In genomic region chr11:63875506-63875905, GRCh38 we compare ENCODE assay signal across 12 cellular contexts.
"Had no signal": no experiment of that assay in that cellular context is flagged by ENCODE, and none has a peak within 500 bp of the region (broad histone marks: within the 10 kb centered on the region; RNA-seq: fewer than 3 reads in every experiment).

No MANE protein-coding gene starts in this region.

- H3K27ac ChIP-seq: neural progenitor cell, SJSA1, upper lobe of left lung had no signal

- H3K36me3 Mint-ChIP-seq: T-cell had no signal

- FAIRE-seq: kidney had no signal

- H3K4me3 ChIP-seq: neural progenitor cell, SJSA1, smooth muscle cell, upper lobe of left lung had no signal

- H3K27ac Mint-ChIP-seq: activated CD4-positive, alpha-beta T cell treated with anti-CD3 and anti-CD28 coated beads, Interleukin-2, amount 10 ng/mL, durations not matched to agents 24 days and 14 days; activated T-helper 1 cell treated with anti-CD3 and anti-CD28 coated beads, Interleukin-12 subunit alpha, Interleukin-12 subunit beta, Interleukin-2, Interleukin-4 antibody, amounts not matched to agents 30 ng/mL and 10 ng/mL and 1 ng/mL, durations not matched to agents 14 hours and 24 hours and 36 hours; neural progenitor cell; T-cell had no signal

- H3K36me3 ChIP-seq: neural progenitor cell had no signal

- H3K9me3 ChIP-seq: SJSA1, upper lobe of left lung had no signal

- ATAC-seq: T-cell had no signal

- H3K9me3 Mint-ChIP-seq: activated CD4-positive, alpha-beta T cell treated with anti-CD3 and anti-CD28 coated beads, Interleukin-2, amount 10 ng/mL, durations not matched to agents 24 days and 14 days; activated T-helper 1 cell treated with anti-CD3 and anti-CD28 coated beads, Interleukin-12 subunit alpha, Interleukin-12 subunit beta, Interleukin-2, Interleukin-4 antibody, amounts not matched to agents 30 ng/mL and 10 ng/mL and 1 ng/mL, durations not matched to agents 14 hours and 24 hours and 36 hours; neural progenitor cell; T-cell had no signal

- H3K4me3 Mint-ChIP-seq: activated CD4-positive, alpha-beta T cell treated with anti-CD3 and anti-CD28 coated beads, Interleukin-2, amount 10 ng/mL, durations not matched to agents 24 days and 14 days; activated T-helper 1 cell treated with anti-CD3 and anti-CD28 coated beads, Interleukin-12 subunit alpha, Interleukin-12 subunit beta, Interleukin-2, Interleukin-4 antibody, amounts not matched to agents 30 ng/mL and 10 ng/mL and 1 ng/mL, durations not matched to agents 14 hours and 24 hours and 36 hours; neural progenitor cell; T-cell had no signal

- H3K27me3 ChIP-seq: neural progenitor cell, SJSA1, upper lobe of left lung had no signal

- DNase-seq: activated CD4-positive, alpha-beta T cell treated with anti-CD3 and anti-CD28 coated beads, Interleukin-2, amount 10 ng/mL, durations not matched to agents 24 days and 14 days; activated naive CD4-positive, alpha-beta T cell treated with Interleukin-2 at 50 U/mL for 16 hours; foreskin melanocyte; head of caudate nucleus; retina; T-cell; upper lobe of left lung had no signal

- H3K27me3 Mint-ChIP-seq: activated CD4-positive, alpha-beta T cell treated with anti-CD3 and anti-CD28 coated beads, Interleukin-2, amount 10 ng/mL, durations not matched to agents 24 days and 14 days; T-cell had no signal
